17 cellular contexts compared by ENCODE assay signal in the genomic region with DNA sequence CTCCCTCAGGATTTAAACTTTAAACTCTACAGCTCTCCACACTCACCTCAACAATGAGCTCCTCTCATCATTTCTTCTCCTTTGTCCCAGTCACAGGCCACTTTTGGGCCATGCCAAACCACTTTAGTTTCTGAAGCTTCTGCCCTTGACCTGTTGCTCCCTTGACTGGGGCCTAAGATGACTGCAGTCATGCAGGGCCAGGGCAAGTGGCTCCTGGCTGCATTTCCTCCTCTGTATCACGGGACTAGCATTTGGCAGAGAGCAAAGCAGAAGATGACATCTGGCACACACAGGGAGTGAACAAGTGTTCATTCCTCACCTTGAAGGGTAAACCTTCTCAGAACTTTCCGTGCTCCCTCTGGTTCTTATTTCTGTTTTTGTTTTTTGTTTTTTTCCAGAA.
DNase-seq lines count a peak whose midpoint lies in the region; ATAC-seq and TF ChIP-seq lines count a peak whose summit lies in the region.
"Had no signal": no experiment of that assay in that cellular context is flagged by ENCODE, and none has a peak within 500 bp of the region (broad histone marks: within the 10 kb centered on the region; RNA-seq: fewer than 3 reads in every experiment).

No MANE protein-coding gene starts in this region.

- H3K9me3 Mint-ChIP-seq in activated T-cell treated with anti-CD3 and anti-CD28 coated beads, Interleukin-2, amount 50 U/mL, for 24 hours, result no peaks in the 10 kb centered on the region
- H3K9me3 Mint-ChIP-seq in stimulated activated effector memory CD8-positive, alpha-beta T cell treated with anti-CD3 and anti-CD28 coated beads, Interleukin-12 subunit alpha, Interleukin-12 subunit beta, amount 100 ng/mL, for 72 hours, result no peaks in the 10 kb centered on the region
- H3K9me3 Mint-ChIP-seq: CD4-positive, CD25-positive, alpha-beta regulatory T cell; HFFc6 had no signal

- H3K9me3 ChIP-seq in adrenal gland (replicated peaks in 1 of 3), result no peaks in the 10 kb centered on the region
- no peaks in the 10 kb centered on the region for H3K9me3 ChIP-seq in left ventricle myocardium inferior (replicated peaks)
- no peaks in the 10 kb centered on the region for H3K9me3 ChIP-seq in gastroesophageal sphincter

- peaks cover 16% of the 10 kb centered on the region for H3K4me1 Mint-ChIP-seq in activated T-cell treated with anti-CD3 and anti-CD28 coated beads, Interleukin-2, amount 50 U/mL, for 24 hours (ENCODE audit: low read depth)
- peaks cover 21% of the 10 kb centered on the region for H3K4me1 Mint-ChIP-seq in stimulated activated effector memory CD8-positive, alpha-beta T cell treated with anti-CD3 and anti-CD28 coated beads, Interleukin-12 subunit alpha, Interleukin-12 subunit beta, amount 100 ng/mL, for 72 hours

- WGBS in adrenal gland, 4 donors, result 27 to 60% (median 34%) methylated on average over 2 of the region's 2 CpGs
- WGBS in gastroesophageal sphincter (ENCODE audit: low coverage in 1 of 2), 2 donors, result 80 to 100% methylated on average over 1 of the region's 2 CpGs

- TF ChIP-seq POLR2A in adrenal gland (IDR thresholded peaks at IDR 0.05) (no peak), gastroesophageal sphincter (IDR thresholded peaks at IDR 0.05) (no peak)

- peaks cover 76% of the 10 kb centered on the region for H3K36me3 Mint-ChIP-seq in activated T-cell treated with anti-CD3 and anti-CD28 coated beads, Interleukin-2, amount 50 U/mL, for 24 hours (ENCODE audit: low read depth)
- peaks cover 26% of the 10 kb centered on the region for H3K36me3 Mint-ChIP-seq in stimulated activated effector memory CD8-positive, alpha-beta T cell treated with anti-CD3 and anti-CD28 coated beads, Interleukin-12 subunit alpha, Interleukin-12 subunit beta, amount 100 ng/mL, for 72 hours

- H3K27me3 ChIP-seq in adrenal gland (no peaks in the 10 kb centered on the region), left ventricle myocardium inferior (ENCODE audit: low read depth) (no peaks in the 10 kb centered on the region), gastroesophageal sphincter (no peaks in the 10 kb centered on the region)

- no peak for TF ChIP-seq CTCF in adrenal gland (IDR thresholded peaks at IDR 0.05)
- TF ChIP-seq CTCF in left ventricle myocardium inferior (IDR thresholded peaks at IDR 0.05; ENCODE audit: borderline replicate concordance), result no peak
- no peak for TF ChIP-seq CTCF in gastroesophageal sphincter (IDR thresholded peaks at IDR 0.05)

- intact Hi-C loops in adrenal gland (cut with DNase I) (no loop called here), left ventricle myocardium inferior (cut with micrococcal nuclease) (no loop called here)

- H3K27me3 Mint-ChIP-seq in activated T-cell treated with anti-CD3 and anti-CD28 coated beads, Interleukin-2, amount 50 U/mL, for 24 hours, result no peaks in the 10 kb centered on the region
- H3K27me3 Mint-ChIP-seq: CD4-positive, CD25-positive, alpha-beta regulatory T cell had no signal

- H3K4me3 ChIP-seq in adrenal gland (no peak overlapping the region), left ventricle myocardium inferior (no peak overlapping the region), gastroesophageal sphincter (no peak overlapping the region)

- peak overlapping the region; percentile 7 for H3K27ac Mint-ChIP-seq in activated T-cell treated with anti-CD3 and anti-CD28 coated beads, Interleukin-2, amount 50 U/mL, for 24 hours
- H3K27ac Mint-ChIP-seq in stimulated activated effector memory CD8-positive, alpha-beta T cell treated with anti-CD3 and anti-CD28 coated beads, Interleukin-12 subunit alpha, Interleukin-12 subunit beta, amount 100 ng/mL, for 72 hours, result peak overlapping the region; percentile 2
- H3K27ac Mint-ChIP-seq: HFFc6 had no signal

- H3K36me3 ChIP-seq in adrenal gland (replicated peaks in 1 of 2) (peaks cover 0 to 24% of the 10 kb centered on the region in 2 donors), left ventricle myocardium inferior (peaks cover 77% of the 10 kb centered on the region), gastroesophageal sphincter (peaks cover 0 to 88% of the 10 kb centered on the region in 2 donors)

- H3K27ac ChIP-seq in adrenal gland (peak overlapping the region in 2 of 5 donors; percentile 30 to 31), left ventricle myocardium inferior (replicated peaks) (peak overlapping the region; percentile 51), gastroesophageal sphincter (no peak overlapping the region)

- peaks cover 0 to 9% of the 10 kb centered on the region in 2 donors for H3K4me1 ChIP-seq in adrenal gland (replicated peaks in 1 of 2)
- H3K4me1 ChIP-seq in left ventricle myocardium inferior, result peaks cover 19% of the 10 kb centered on the region
- H3K4me1 ChIP-seq in gastroesophageal sphincter, result no peaks in the 10 kb centered on the region

- no peak for DNase-seq in activated T-cell treated with anti-CD3 and anti-CD28 coated beads, Interleukin-2, amount 50 U/mL, for 24 hours
- no peak for DNase-seq in activated T-cell treated with anti-CD3 and anti-CD28 coated beads, Interleukin-2, amount 50 U/mL, for 1 hour
- DNase-seq in adrenal gland, result peak; percentile 46 to 80 (median 72)
- DNase-seq in left ventricle myocardium inferior, result peak; percentile 30
- no peak for DNase-seq in stimulated activated effector memory CD8-positive, alpha-beta T cell treated with anti-CD3 and anti-CD28 coated beads, Interleukin-12 subunit alpha, Interleukin-12 subunit beta, amount 100 ng/mL, for 72 hours (ENCODE audit: low spot score in 2 of 2)
- no peak for DNase-seq in COR-L47 (lab: John Stamatoyannopoulos, UW)
- no peak for DNase-seq in GDM1 (lab: John Stamatoyannopoulos, UW)
- DNase-seq: AML-193; CD4-positive, CD25-positive, alpha-beta regulatory T cell; GOT3; HFFc6; KBM-7; NCI-H1092 treated with DMSO at 0.1 percent for 48 hours; NCI-H1694; NCI-H2107; NCI-H446 had no signal

- TF ChIP-seq EP300 in gastroesophageal sphincter (IDR thresholded peaks at IDR 0.05), result no peak

- no peak overlapping the region for H3K4me3 Mint-ChIP-seq in activated T-cell treated with anti-CD3 and anti-CD28 coated beads, Interleukin-2, amount 50 U/mL, for 24 hours
- H3K4me3 Mint-ChIP-seq in stimulated activated effector memory CD8-positive, alpha-beta T cell treated with anti-CD3 and anti-CD28 coated beads, Interleukin-12 subunit alpha, Interleukin-12 subunit beta, amount 100 ng/mL, for 72 hours, result no peak overlapping the region
- H3K4me3 Mint-ChIP-seq: CD4-positive, CD25-positive, alpha-beta regulatory T cell; HFFc6 had no signal

- ATAC-seq in stimulated activated effector memory CD8-positive, alpha-beta T cell treated with anti-CD3 and anti-CD28 coated beads, Interleukin-12 subunit alpha, Interleukin-12 subunit beta, amount 100 ng/mL, for 72 hours, result no peak
- no peak for ATAC-seq in gastroesophageal sphincter

Comparison
In these comparisons a context has a peak if more than half of its experiments do, and no peak if none do; other contexts are left out.
1. DNase-seq: peak in adrenal gland (7 of 7) and left ventricle myocardium inferior (single experiment); none in activated T-cell treated with anti-CD3 and anti-CD28 coated beads, Interleukin-2, amount 50 U/mL, for 24 hours (single experiment), activated T-cell treated with anti-CD3 and anti-CD28 coated beads, Interleukin-2, amount 50 U/mL, for 1 hour (single experiment), stimulated activated effector memory CD8-positive, alpha-beta T cell treated with anti-CD3 and anti-CD28 coated beads, Interleukin-12 subunit alpha, Interleukin-12 subunit beta, amount 100 ng/mL, for 72 hours (0 of 2), COR-L47 (single experiment) and GDM1 (single experiment).